Comparison of ENCODE assay signal across 1 cellular context in genomic region chr7:123748734-123749536, GRCh38.
TF ChIP-seq lines count a peak whose summit lies in the region.

TSS of gene WASL (minus strand) at chr7:123749003. CDS start at chr7:123748734, 269 bp downstream.

TF ChIP-seq in GM12878, 131 proteins besides CTCF, POLR2A, EP300 and RAD21 (continued from another document and continues in another):
- no peak for TF ChIP-seq HSF1 (IDR thresholded peaks at IDR 0.05; ENCODE audit: low read depth, low read length)
- no peak; the same call in 1 of the 2 replicates for TF ChIP-seq CREB1 (IDR thresholded peaks at IDR 0.05; ENCODE audit: low read depth)
- TF ChIP-seq ASH2L (IDR thresholded peaks at IDR 0.05; ENCODE audit: borderline replicate concordance, low read depth), result peak; percentile 28; the same call in 1 of the 2 replicates
- TF ChIP-seq FOXK2 (IDR thresholded peaks at IDR 0.05), result no peak
- TF ChIP-seq NBN (IDR thresholded peaks at IDR 0.05), result peak; percentile 55
- TF ChIP-seq CBFB (IDR thresholded peaks at IDR 0.05; ENCODE audit: low read depth), result peak; percentile 25
- TF ChIP-seq E2F8 (IDR thresholded peaks at IDR 0.05; ENCODE audit: low read depth, partially characterized antibody), result no peak
- no peak for TF ChIP-seq MXI1 (IDR thresholded peaks at IDR 0.05; ENCODE audit: low read depth, low read length)
- TF ChIP-seq ZNF217 (IDR thresholded peaks at IDR 0.05), result peak; percentile 51; the same call in 1 of the 2 replicates
- TF ChIP-seq BHLHE40 (IDR thresholded peaks at IDR 0.05; ENCODE audit: borderline replicate concordance in 1 of 2, low read depth in 2 of 2, low read length in 1 of 2), result peak; percentile 96 to 97
- peak; percentile 52 to 57; a peak in 3 of 4 replicates for TF ChIP-seq IKZF2 (IDR thresholded peaks at IDR 0.05)
- no peak for TF ChIP-seq NFIC (IDR thresholded peaks at IDR 0.05; ENCODE audit: low read depth, low read length)
- peak; percentile 46; the same call in 1 of the 2 replicates for TF ChIP-seq PAX5 (IDR thresholded peaks at IDR 0.05; ENCODE audit: borderline replicate concordance, low read depth, low read length)
- 0 out of 2 replicates have a peak, but pooled peaks have one; percentile 10 for TF ChIP-seq GABPA (IDR thresholded peaks at IDR 0.05; ENCODE audit: low read depth)
- no peak for TF ChIP-seq ZNF274 (IDR thresholded peaks at IDR 0.05; ENCODE audit: insufficient read depth, insufficient read length)
- TF ChIP-seq NKRF (conservative IDR thresholded peaks at IDR 0.05), result peak; percentile 39
- TF ChIP-seq PML (IDR thresholded peaks at IDR 0.05; ENCODE audit: low read length), result no peak; the same call in 1 of the 2 replicates
- TF ChIP-seq WRNIP1 (IDR thresholded peaks at IDR 0.05; ENCODE audit: borderline replicate concordance, low read depth, low read length), result no peak
- TF ChIP-seq MTA3 (IDR thresholded peaks at IDR 0.05; ENCODE audit: borderline replicate concordance, low read length), result peak; percentile 24; the same call in 1 of the 2 replicates
- TF ChIP-seq USF1 (IDR thresholded peaks at IDR 0.05; ENCODE audit: borderline replicate concordance, extremely low read length, insufficient read depth, low read depth, low read length), result no peak
- peak; percentile 57 for TF ChIP-seq POLR2AphosphoS2 (IDR thresholded peaks at IDR 0.05; ENCODE audit: low read depth, low read length)
- TF ChIP-seq SIX5 (IDR thresholded peaks at IDR 0.05; ENCODE audit: low read depth, low read length, severe bottlenecking), result peak; percentile 52
- no peak for TF ChIP-seq TARDBP (IDR thresholded peaks at IDR 0.05; ENCODE audit: borderline replicate concordance)
- no peak for TF ChIP-seq SMARCA5 (IDR thresholded peaks at IDR 0.05)
- peak; percentile 95 for TF ChIP-seq IKZF1 (conservative IDR thresholded peaks at IDR 0.05)
- TF ChIP-seq SMAD1 (IDR thresholded peaks at IDR 0.05; ENCODE audit: low read depth, partially characterized antibody), result no peak
- no peak for TF ChIP-seq CEBPB (IDR thresholded peaks at IDR 0.05; ENCODE audit: borderline replicate concordance in 1 of 2, low read depth in 2 of 2, low read length in 2 of 2)
- no peak for TF ChIP-seq ATF3 (IDR thresholded peaks at IDR 0.05; ENCODE audit: borderline replicate concordance, extremely low read depth, low read depth, low read length)
- peak; percentile 89 for TF ChIP-seq SREBF1 (IDR thresholded peaks at IDR 0.05; ENCODE audit: low read length)
- TF ChIP-seq SMAD5 (IDR thresholded peaks at IDR 0.05; ENCODE audit: low read depth), result peak; percentile 58
- TF ChIP-seq ZBTB11 (CRISPR knock-in tag; IDR thresholded peaks at IDR 0.05), result no peak
- no peak for TF ChIP-seq EZH2 (IDR thresholded peaks at IDR 0.05; ENCODE audit: borderline replicate concordance, control insufficient read depth, low read depth, low read length)
- TF ChIP-seq HDGF (IDR thresholded peaks at IDR 0.05), result peak; percentile 58; the same call in 1 of the 2 replicates
- TF ChIP-seq TCF12 (IDR thresholded peaks at IDR 0.05; ENCODE audit: low read depth, low read length), result peak; percentile 62; the same call in 1 of the 2 replicates
- TF ChIP-seq GATAD2B (conservative IDR thresholded peaks at IDR 0.05; ENCODE audit: low read depth), result peak; percentile 97
- peak; percentile 95 for TF ChIP-seq YY1 (IDR thresholded peaks at IDR 0.05; ENCODE audit: low read depth, low read length)
- 0 out of 2 replicates have a peak, but pooled peaks have one; percentile 48 for TF ChIP-seq ZNF592 (IDR thresholded peaks at IDR 0.05)
- peak; percentile 65 for TF ChIP-seq ESRRA (IDR thresholded peaks at IDR 0.05; ENCODE audit: low read length)
- TF ChIP-seq ZBTB33 (IDR thresholded peaks at IDR 0.05), result no peak
- 0 out of 2 replicates have a peak, but pooled peaks have one; percentile 24 for TF ChIP-seq ATF2 (IDR thresholded peaks at IDR 0.05; ENCODE audit: low read length)
- no peak for TF ChIP-seq ZBED1 (IDR thresholded peaks at IDR 0.05; ENCODE audit: borderline replicate concordance)
- TF ChIP-seq KLF5 (IDR thresholded peaks at IDR 0.05; ENCODE audit: partially characterized antibody), result peak; percentile 98
- TF ChIP-seq SP1 (IDR thresholded peaks at IDR 0.05; ENCODE audit: low read depth, low read length), result peak; percentile 83
- TF ChIP-seq RBBP5 (conservative IDR thresholded peaks at IDR 0.05), result no peak
- TF ChIP-seq RELA (IDR thresholded peaks at IDR 0.05; ENCODE audit: borderline replicate concordance, partially characterized antibody), result peak; percentile 54
